In the genomic region with DNA sequence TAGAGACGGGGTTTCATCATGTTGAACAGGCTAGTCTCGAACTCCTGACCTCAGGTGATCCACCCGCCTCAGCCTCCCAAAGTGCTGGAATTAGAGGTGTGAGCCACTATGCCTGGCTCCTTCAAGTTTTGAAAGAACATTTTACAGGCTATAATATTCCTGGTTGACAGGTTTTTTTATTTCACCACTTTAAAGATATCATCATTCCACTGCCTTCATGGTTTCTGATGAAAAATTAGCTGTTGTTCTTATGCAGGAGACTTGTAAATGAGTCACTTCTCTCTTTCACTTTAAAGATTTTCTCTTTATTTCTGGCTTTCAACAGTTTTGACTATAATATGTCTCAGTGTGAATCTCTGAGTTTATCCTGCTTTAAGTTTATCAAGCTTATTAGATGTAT, we compare ENCODE assay signal across 37 cellular contexts. TPM values are rescaled to one million over a fixed set of nuclear protein-coding genes. Genes with fewer than 3 reads are reported as not detected.
"Had no signal": no experiment of that assay in that cellular context is flagged by ENCODE, and none has a peak within 500 bp of the region (broad histone marks: within the 10 kb centered on the region; RNA-seq: fewer than 3 reads in every experiment).

No MANE protein-coding gene starts in this region.

- DNase-seq: Karpas-422, Kasumi-1, MM.1S, MV-4-11, NCI-H1048, NCI-H1092, NCI-H1092 treated with DMSO at 0.1 percent for 48 hours, NCI-H1105, NCI-H1105 treated with DMSO at 0.1 percent for 48 hours, NCI-H1417, NCI-H1417 treated with DMSO at 0.1 percent for 48 hours, NCI-H1436, NCI-H1436 treated with DMSO at 0.1 percent for 48 hours, NCI-H146, NCI-H1694, NCI-H1694 treated with DMSO at 0.1 percent for 48 hours, NCI-H187, NCI-H187 treated with DMSO at 0.1 percent for 48 hours, NCI-H1930, NCI-H2029, NCI-H2029 treated with DMSO at 0.1 percent for 48 hours, NCI-H2081, NCI-H2081 treated with DMSO at 0.1 percent for 48 hours, NCI-H2107, NCI-H2171, NCI-H2171 treated with DMSO at 0.1 percent for 48 hours, NCI-H2227 treated with DMSO at 0.1 percent for 48 hours, NCI-H226, NCI-H345, NCI-H446, NCI-H446 treated with DMSO at 0.1 percent for 48 hours, NCI-H510A, NCI-H510A treated with DMSO at 0.1 percent for 48 hours had no signal

- H3K4me2 ChIP-seq: KMS-11 had no signal

- H3K9ac ChIP-seq: KMS-11 had no signal

- H3K27ac ChIP-seq: KMS-11 had no signal

RNA-seq across cellular contexts. Expression of gene CXCR1, which starts 42.3 kb away (rescaled TPM):
- total RNA-seq: LHCN-M2, M059J, NCI-H460 had no signal
